Comparison of ENCODE assay signal across 8 cellular contexts in genomic region chr1:197356723-197357533, GRCh38.
DNase-seq lines count a peak whose midpoint lies in the region; ATAC-seq and TF ChIP-seq lines count a peak whose summit lies in the region.

No MANE protein-coding gene starts in this region.

- H3K4me3 ChIP-seq in iPS DF 6.9 (ENCODE audit: low read length) = no peak overlapping the region
- H3K4me3 ChIP-seq in stomach = no peak overlapping the region

- no CpG with 5 or more reads among the region's 5 CpGs for WGBS in iPS DF 6.9 (ENCODE audit: insufficient coverage, insufficient read length)
- WGBS in stomach, 5 donors = 54 to 63% (median 55%) methylated on average over 5 of the region's 5 CpGs

- ATAC-seq in GM18868 (IDR thresholded peaks at IDR 0.05; ENCODE audit: unreplicated experiment) (peak; percentile 76), HG03342 (IDR thresholded peaks at IDR 0.05; ENCODE audit: unreplicated experiment) (peak; percentile 74)

- no peak for TF ChIP-seq EP300 in stomach (IDR thresholded peaks at IDR 0.05)

- H3K27ac ChIP-seq in iPS DF 6.9 (ENCODE audit: low read length) (no peak overlapping the region), stomach (no peak overlapping the region)

- H3K36me3 ChIP-seq in iPS DF 6.9 (ENCODE audit: control insufficient read depth, insufficient read depth, low read length) (no peaks in the 10 kb centered on the region), stomach (no peaks in the 10 kb centered on the region)

- no peaks in the 10 kb centered on the region for H3K4me1 ChIP-seq in iPS DF 6.9 (ENCODE audit: control insufficient read depth, insufficient read depth, low read length)
- no peaks in the 10 kb centered on the region for H3K4me1 ChIP-seq in stomach

- TF ChIP-seq POLR2A in stomach (IDR thresholded peaks at IDR 0.05) = no peak

- peak in 5 of 7 experiments; percentile 15 to 48 (median 40) for TF ChIP-seq CTCF in stomach (IDR thresholded peaks at IDR 0.05)

- H3K27me3 ChIP-seq in iPS DF 6.9 (ENCODE audit: control insufficient read depth, insufficient read depth, low read length) (no peaks in the 10 kb centered on the region), stomach (no peaks in the 10 kb centered on the region)

- intact Hi-C loops in stomach (cut with DNase I; ENCODE audit: low total_unique reads) = no loop called here

- no peaks in the 10 kb centered on the region for H3K9me3 ChIP-seq in iPS DF 6.9 (ENCODE audit: control insufficient read depth, insufficient read depth, low read length)
- no peaks in the 10 kb centered on the region for H3K9me3 ChIP-seq in stomach

- DNase-seq in COLO829 (ENCODE audit: low spot score) (peak; percentile 35), NCI-H69 (lab: John Stamatoyannopoulos, UW) (peak; percentile 87), astrocyte of the hippocampus (ENCODE audit: low read depth, low spot score) (peak; percentile 59), iPS DF 6.9 (ENCODE audit: low read depth, low spot score) (peak; percentile 27), stomach (no peak), ecto neural progenitor cell (ENCODE audit: low spot score) (no peak)

Comparison
In these comparisons a context has a peak if more than half of its experiments do, and no peak if none do; other contexts are left out.
1. DNase-seq: peak in COLO829 (single experiment), NCI-H69 (single experiment), astrocyte of the hippocampus (single experiment) and iPS DF 6.9 (single experiment); none in stomach (single experiment) and ecto neural progenitor cell (single experiment).